In genomic region chr1:89018318-89018717, GRCh38 we compare ENCODE assay signal across 2 cellular contexts. TPM values are rescaled to one million over a fixed set of nuclear protein-coding genes. Genes with fewer than 3 reads are reported as not detected.
"Had no signal": no experiment of that assay in that cellular context is flagged by ENCODE, and none has a peak within 500 bp of the region (broad histone marks: within the 10 kb centered on the region; RNA-seq: fewer than 3 reads in every experiment).

No MANE protein-coding gene starts in this region.

RNA-seq across cellular contexts. Expression of gene GBP3, which starts 4.3 kb away (rescaled TPM):
- total RNA-seq: neural crest cell, progenitor cell of endocrine pancreas had no signal

RNA-seq across cellular contexts. Expression of gene GBP1, which starts 46.7 kb away (rescaled TPM):
- total RNA-seq: neural crest cell, progenitor cell of endocrine pancreas had no signal
